8 cellular contexts compared by ENCODE assay signal in the genomic region with DNA sequence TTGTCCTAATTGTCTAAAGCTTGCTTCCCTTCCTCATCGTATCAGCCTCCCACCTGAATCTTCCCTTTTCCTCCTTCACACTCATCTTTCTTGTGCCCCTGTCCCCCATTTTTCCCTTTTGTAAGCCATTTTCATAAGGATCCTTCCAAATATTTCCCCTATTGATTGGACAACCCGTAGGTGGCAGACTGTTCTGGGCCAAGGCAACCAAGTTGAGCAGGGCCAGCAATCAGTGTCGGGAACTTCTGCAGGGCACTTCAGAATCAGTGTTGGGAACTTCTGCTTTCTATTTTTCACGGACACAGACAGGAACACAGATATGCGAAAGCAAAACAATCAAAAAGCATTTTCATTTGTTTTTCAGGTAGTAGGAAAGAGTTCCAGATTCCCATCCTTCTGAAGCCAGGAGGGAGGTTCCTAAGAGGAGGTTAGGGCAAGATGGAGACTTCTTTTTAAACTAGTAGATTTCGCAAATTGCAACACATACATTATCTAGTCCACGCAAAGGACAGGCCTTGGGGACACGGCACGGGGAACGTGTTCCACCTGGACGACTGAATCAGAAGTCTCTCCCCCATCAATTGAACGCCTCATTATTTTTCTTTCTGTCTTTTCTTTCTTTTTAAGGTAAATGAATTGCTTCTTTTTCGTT. TPM values are rescaled to one million over a fixed set of nuclear protein-coding genes. Genes with fewer than 3 reads are reported as not detected.
DNase-seq lines count a peak whose midpoint lies in the region; ATAC-seq and TF ChIP-seq lines count a peak whose summit lies in the region.

No MANE protein-coding gene starts in this region.

- intact Hi-C loops in body of pancreas (cut with DNase I) = no loop called here
- intact Hi-C loops in gastrocnemius medialis (cut with DNase I; ENCODE audit: low total_unique reads) = loop anchor here (1.0 to 5.0 kb wide), 3 partner anchors 82 to 1766 kb away; a partner anchor contains a TSS

- no peaks in the 10 kb centered on the region for H3K9me3 ChIP-seq in body of pancreas
- H3K9me3 ChIP-seq in iPS DF 6.9 (ENCODE audit: control insufficient read depth, insufficient read depth, low read length) = no peaks in the 10 kb centered on the region
- H3K9me3 ChIP-seq in gastrocnemius medialis = no peaks in the 10 kb centered on the region

- 6 to 8% methylated on average over 13 of the region's 13 CpGs for WGBS in body of pancreas, 2 donors
- no CpG with 5 or more reads among the region's 13 CpGs for WGBS in iPS DF 6.9 (ENCODE audit: insufficient coverage, insufficient read length)

- H3K27me3 ChIP-seq in body of pancreas (no peaks in the 10 kb centered on the region), iPS DF 6.9 (ENCODE audit: control insufficient read depth, insufficient read depth, low read length) (no peaks in the 10 kb centered on the region), gastrocnemius medialis (no peaks in the 10 kb centered on the region)

- H3K36me3 ChIP-seq in body of pancreas (replicated peaks in 1 of 2; ENCODE audit: insufficient read depth in 1 of 2, low read depth in 2 of 2) (no peaks in the 10 kb centered on the region), iPS DF 6.9 (ENCODE audit: control insufficient read depth, insufficient read depth, low read length) (no peaks in the 10 kb centered on the region), gastrocnemius medialis (no peaks in the 10 kb centered on the region)

- DNase-seq in AG09319 (ENCODE audit: extremely low read depth, low read depth) (no peak), GM13977 (ENCODE audit: low spot score) (peak; percentile 28), NOMO-1 (lab: John Stamatoyannopoulos, UW; ENCODE audit: unreplicated experiment in 2 of 2) (peak; percentile 62 to 76), body of pancreas (peak; percentile 24 to 57 (median 46)), iPS DF 6.9 (ENCODE audit: low read depth, low spot score) (no peak), gastrocnemius medialis (no peak)

- in situ Hi-C loops in GM13977 (cut with MboI; ENCODE audit: low pct_unique_long_range_greater_than_20kb, low sequenced_read_pairs, unreplicated experiment) (loop anchor here (10.0 kb wide), 1 partner anchor 64 kb away; no protein-coding TSS in a partner anchor), gastrocnemius medialis (cut with MboI; ENCODE audit: low sequenced_read_pairs in 4 of 4) (loop anchor here in 3 of 4 donors (5.0 to 25.0 kb wide), 4 partner anchors 81 to 484 kb away; a partner anchor contains a TSS)

- TF ChIP-seq CTCF in AG09319 (IDR thresholded peaks at IDR 0.05; ENCODE audit: low read depth, low read length) (peak; percentile 61), GM13977 (IDR thresholded peaks at IDR 0.05; ENCODE audit: extremely low read depth, insufficient read depth, missing control alignments) (peak; percentile 26), body of pancreas (IDR thresholded peaks at IDR 0.05) (peak in 5 of 7 experiments; percentile 9 to 48 (median 38)), gastrocnemius medialis (IDR thresholded peaks at IDR 0.05 in 4 of 5, conservative IDR thresholded peaks at IDR 0.05 in 1 of 5) (peak in 2 of 5 experiments; percentile 28 to 31)

- ATAC-seq in body of pancreas (no peak), gastrocnemius medialis (peak; percentile 31 to 35), GM19023 (IDR thresholded peaks at IDR 0.05; ENCODE audit: unreplicated experiment) (no peak), HG02642 (IDR thresholded peaks at IDR 0.05; ENCODE audit: poor library complexity, unreplicated experiment) (no peak)

- H3K27ac ChIP-seq in body of pancreas = peak overlapping the region; percentile 82 to 89 (median 84)
- H3K27ac ChIP-seq in iPS DF 6.9 (ENCODE audit: low read length) = no peak overlapping the region
- peak overlapping the region; percentile 79 to 92 (median 87) for H3K27ac ChIP-seq in gastrocnemius medialis

- H3K4me1 ChIP-seq in body of pancreas (peaks cover 25% of the 10 kb centered on the region), iPS DF 6.9 (ENCODE audit: control insufficient read depth, insufficient read depth, low read length) (peaks cover 5% of the 10 kb centered on the region), gastrocnemius medialis (peaks cover 20 to 30% of the 10 kb centered on the region in 2 donors)

- TF ChIP-seq POLR2A in body of pancreas (IDR thresholded peaks at IDR 0.05) (no peak), gastrocnemius medialis (IDR thresholded peaks at IDR 0.05) (no peak)

- H3K4me3 ChIP-seq in body of pancreas (peak overlapping the region; percentile 94 to 96), iPS DF 6.9 (ENCODE audit: low read length) (peak overlapping the region; percentile 83; the same call in 1 of the 2 replicates), gastrocnemius medialis (peak overlapping the region; percentile 73 to 93 (median 90))

RNA-seq across cellular contexts. Expression of a gene that starts 0.7 kb away (rescaled TPM):
- total RNA-seq in body of pancreas (10 to 100 TPM; 19.8 to 28.5 TPM), gastrocnemius medialis (10 to 100 TPM in 3 of 4 donors, 1 to 10 TPM in 1; 9.2 to 15.7 (median 11.7) TPM)

Comparison
In these comparisons a context has a peak if more than half of its experiments do, and no peak if none do; other contexts are left out.
1. DNase-seq: peak in GM13977 (single experiment), NOMO-1 (2 of 2) and body of pancreas (4 of 4); none in AG09319 (single experiment), iPS DF 6.9 (single experiment) and gastrocnemius medialis (0 of 2).
2. ATAC-seq: peak in gastrocnemius medialis (2 of 2); none in body of pancreas (single experiment), GM19023 (single experiment) and HG02642 (single experiment).
3. Peak in every context shown above with its lines, with median percentiles within 50 percentile points of each other: H3K4me3 ChIP-seq.